Comparison of ENCODE assay signal across 10 cellular contexts in genomic region chr3:126959921-126960603, GRCh38. TPM values are rescaled to one million over a fixed set of nuclear protein-coding genes. Genes with fewer than 3 reads are reported as not detected.
DNase-seq lines count a peak whose midpoint lies in the region; ATAC-seq and TF ChIP-seq lines count a peak whose summit lies in the region.
"Had no signal": no experiment of that assay in that cellular context is flagged by ENCODE, and none has a peak within 500 bp of the region (broad histone marks: within the 10 kb centered on the region; RNA-seq: fewer than 3 reads in every experiment).

No MANE protein-coding gene starts in this region.

- no peaks in the 10 kb centered on the region for H3K9me3 ChIP-seq in RWPE2 (ENCODE audit: severe bottlenecking)
- H3K9me3 ChIP-seq in sigmoid colon: no peaks in the 10 kb centered on the region
- no peaks in the 10 kb centered on the region for H3K9me3 ChIP-seq in esophagus muscularis mucosa

- H3K4me1 ChIP-seq in RWPE2 (ENCODE audit: insufficient read depth, poor library complexity, severe bottlenecking) (peaks cover 29% of the 10 kb centered on the region), sigmoid colon (peaks cover 0 to 11% (median 2%) of the 10 kb centered on the region in 4 donors), esophagus muscularis mucosa (peaks cover 17 to 21% (median 19%) of the 10 kb centered on the region in 4 donors)

- no peaks in the 10 kb centered on the region for H3K27me3 ChIP-seq in RWPE2 (ENCODE audit: insufficient read depth, poor library complexity, severe bottlenecking)
- H3K27me3 ChIP-seq in sigmoid colon: no peaks in the 10 kb centered on the region
- no peaks in the 10 kb centered on the region for H3K27me3 ChIP-seq in esophagus muscularis mucosa

- no peaks in the 10 kb centered on the region for H3K36me3 ChIP-seq in RWPE2 (ENCODE audit: low read depth)
- H3K36me3 ChIP-seq in sigmoid colon: no peaks in the 10 kb centered on the region
- peaks cover 0 to 20% (median 10%) of the 10 kb centered on the region in 4 donors for H3K36me3 ChIP-seq in esophagus muscularis mucosa

- DNase-seq in DMS53 (lab: John Stamatoyannopoulos, UW): peak; percentile 39
- no peak for DNase-seq in DMS53 treated with DMSO at 0.1 percent for 48 hours (lab: John Stamatoyannopoulos, UW; ENCODE audit: unreplicated experiment)
- peak; percentile 57 for DNase-seq in RWPE2 (ENCODE audit: low spot score)
- peak; percentile 80 for DNase-seq in fibroblast of mammary gland (ENCODE audit: low read depth)
- DNase-seq in sigmoid colon: peak; percentile 52
- no peak for DNase-seq in NCI-H2107 treated with DMSO at 0.1 percent for 48 hours (lab: John Stamatoyannopoulos, UW; ENCODE audit: unreplicated experiment)
- no peak for DNase-seq in esophagus muscularis mucosa (ENCODE audit: extremely low spot score)
- DNase-seq: ACHN had no signal

- H3K4me3 ChIP-seq in RWPE2 (ENCODE audit: severe bottlenecking): no peak overlapping the region
- no peak overlapping the region for H3K4me3 ChIP-seq in fibroblast of mammary gland (ENCODE audit: control insufficient read depth, low read depth, low read length)
- no peak overlapping the region for H3K4me3 ChIP-seq in sigmoid colon
- H3K4me3 ChIP-seq in esophagus muscularis mucosa: no peak overlapping the region

- ATAC-seq in RWPE2 (ENCODE audit: low read depth): peak; percentile 71
- ATAC-seq in stimulated activated memory B cell treated with anti-CD40 and anti-IgM and Interleukin-4, amounts not matched to agents 10 μg/mL and 1 μg/mL and 100 μg/mL, for 72 hours: no peak

- peaks cover 6% of the 10 kb centered on the region for H3K36me3 Mint-ChIP-seq in stimulated activated memory B cell treated with anti-CD40 and anti-IgM and Interleukin-4, amounts not matched to agents 10 μg/mL and 1 μg/mL and 100 μg/mL, for 72 hours

- no peak overlapping the region for H3K27ac Mint-ChIP-seq in stimulated activated memory B cell treated with anti-CD40 and anti-IgM and Interleukin-4, amounts not matched to agents 10 μg/mL and 1 μg/mL and 100 μg/mL, for 72 hours
- H3K27ac Mint-ChIP-seq: activated T-helper 1 cell treated with anti-CD3 and anti-CD28 coated beads, Interleukin-12 subunit alpha, Interleukin-12 subunit beta, Interleukin-2, Interleukin-4 antibody, amounts not matched to agents 30 ng/mL and 10 ng/mL and 1 ng/mL, durations not matched to agents 14 hours and 24 hours and 36 hours had no signal

- H3K4me3 Mint-ChIP-seq in stimulated activated memory B cell treated with anti-CD40 and anti-IgM and Interleukin-4, amounts not matched to agents 10 μg/mL and 1 μg/mL and 100 μg/mL, for 72 hours: no peak overlapping the region
- H3K4me3 Mint-ChIP-seq: activated T-helper 1 cell treated with anti-CD3 and anti-CD28 coated beads, Interleukin-12 subunit alpha, Interleukin-12 subunit beta, Interleukin-2, Interleukin-4 antibody, amounts not matched to agents 30 ng/mL and 10 ng/mL and 1 ng/mL, durations not matched to agents 14 hours and 24 hours and 36 hours had no signal

- 81 to 84% methylated on average over 17 of the region's 17 CpGs for WGBS in sigmoid colon, 2 donors
- WGBS in esophagus muscularis mucosa: 76% methylated on average over 15 of the region's 17 CpGs

- TF ChIP-seq POLR2A in sigmoid colon (IDR thresholded peaks at IDR 0.05): no peak
- TF ChIP-seq POLR2A in esophagus muscularis mucosa (IDR thresholded peaks at IDR 0.05; ENCODE audit: low read depth): no peak

- H3K27ac ChIP-seq in RWPE2 (ENCODE audit: poor library complexity, severe bottlenecking) (peak overlapping the region; percentile 37), sigmoid colon (no peak overlapping the region), esophagus muscularis mucosa (replicated peaks in 1 of 4) (no peak overlapping the region)

- peak; percentile 45 for TF ChIP-seq CTCF in RWPE2 (IDR thresholded peaks at IDR 0.05; ENCODE audit: poor library complexity, severe bottlenecking)
- TF ChIP-seq CTCF in fibroblast of mammary gland (conservative IDR thresholded peaks at IDR 0.05; ENCODE audit: control insufficient read depth, insufficient read depth, low read depth, low read length): peak; percentile 56
- TF ChIP-seq CTCF in sigmoid colon (IDR thresholded peaks at IDR 0.05): no peak
- no peak for TF ChIP-seq CTCF in esophagus muscularis mucosa (IDR thresholded peaks at IDR 0.05)

- no peaks in the 10 kb centered on the region for H3K9me3 Mint-ChIP-seq in stimulated activated memory B cell treated with anti-CD40 and anti-IgM and Interleukin-4, amounts not matched to agents 10 μg/mL and 1 μg/mL and 100 μg/mL, for 72 hours
- H3K9me3 Mint-ChIP-seq: activated T-helper 1 cell treated with anti-CD3 and anti-CD28 coated beads, Interleukin-12 subunit alpha, Interleukin-12 subunit beta, Interleukin-2, Interleukin-4 antibody, amounts not matched to agents 30 ng/mL and 10 ng/mL and 1 ng/mL, durations not matched to agents 14 hours and 24 hours and 36 hours had no signal

- TF ChIP-seq EP300 in sigmoid colon (IDR thresholded peaks at IDR 0.05): no peak
- TF ChIP-seq EP300 in esophagus muscularis mucosa (IDR thresholded peaks at IDR 0.05): no peak

- H3K27me3 Mint-ChIP-seq in stimulated activated memory B cell treated with anti-CD40 and anti-IgM and Interleukin-4, amounts not matched to agents 10 μg/mL and 1 μg/mL and 100 μg/mL, for 72 hours: peaks cover 8% of the 10 kb centered on the region

- H3K4me1 Mint-ChIP-seq in stimulated activated memory B cell treated with anti-CD40 and anti-IgM and Interleukin-4, amounts not matched to agents 10 μg/mL and 1 μg/mL and 100 μg/mL, for 72 hours: peaks cover 30% of the 10 kb centered on the region

- intact Hi-C loops in sigmoid colon (cut with DNase I): no loop called here
- intact Hi-C loops in esophagus muscularis mucosa (cut with DNase I): no loop called here

RNA-seq across cellular contexts. Expression of gene PLXNA1, which starts 22.9 kb away (rescaled TPM):
- total RNA-seq in sigmoid colon (10 to 100 TPM in 2 of 4 donors, 1 to 10 TPM in 2; 7.5 to 29.6 (median 13.0) TPM), esophagus muscularis mucosa (10 to 100 TPM; 33.6 to 82.4 (median 47.0) TPM)
- 10 to 100 TPM in 1 of 3 donors, 1 to 10 TPM in 1, under 1 TPM in 1; 0.60 to 15.3 (median 3.5) TPM for polyA plus RNA-seq in sigmoid colon

Comparison
In these comparisons a context has a peak if more than half of its experiments do, and no peak if none do; other contexts are left out.
1. DNase-seq: peak in DMS53 (single experiment), RWPE2 (single experiment), fibroblast of mammary gland (single experiment) and sigmoid colon (single experiment); none in DMS53 treated with DMSO at 0.1 percent for 48 hours (single experiment), NCI-H2107 treated with DMSO at 0.1 percent for 48 hours (single experiment) and esophagus muscularis mucosa (single experiment).
2. CTCF ChIP-seq: peak in RWPE2 (single experiment) and fibroblast of mammary gland (single experiment); none in sigmoid colon (0 of 4) and esophagus muscularis mucosa (0 of 3).